Comparison of ENCODE assay signal across 7 cellular contexts in the genomic region with DNA sequence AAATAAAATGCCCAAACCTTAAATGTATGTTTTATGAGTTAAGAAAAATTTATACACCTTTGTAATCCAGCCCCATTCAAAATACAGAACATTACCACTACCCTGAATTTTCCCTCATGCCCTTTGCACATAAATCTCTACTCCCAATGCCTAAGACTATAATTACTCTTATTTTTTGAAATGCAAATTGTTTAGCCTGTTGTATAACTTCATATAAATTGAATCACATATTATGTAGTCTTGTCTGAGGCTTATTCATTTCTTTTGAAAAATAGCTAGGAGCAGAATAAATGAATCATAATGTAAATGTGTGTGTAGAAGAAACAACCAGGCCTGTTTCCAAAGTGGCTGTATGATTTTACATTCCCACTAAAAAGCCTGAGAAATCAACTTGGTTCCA.
"Had no signal": no experiment of that assay in that cellular context is flagged by ENCODE, and none has a peak within 500 bp of the region (broad histone marks: within the 10 kb centered on the region; RNA-seq: fewer than 3 reads in every experiment).

No MANE protein-coding gene starts in this region.

- ATAC-seq: HepG2, K562 had no signal

- H3K27ac ChIP-seq: HL-60, KMS-11 had no signal

- DNase-seq: IMR-90, KBM-7, KG1 had no signal

- H3K9ac ChIP-seq: KMS-11 had no signal

- H3K4me3 ChIP-seq: K562 had no signal

- H3K4me2 ChIP-seq: KMS-11 had no signal
